15 cellular contexts compared by ENCODE assay signal in genomic region chr10:48838830-48839229, GRCh38.
"Had no signal": no experiment of that assay in that cellular context is flagged by ENCODE, and none has a peak within 500 bp of the region (broad histone marks: within the 10 kb centered on the region; RNA-seq: fewer than 3 reads in every experiment).

No MANE protein-coding gene starts in this region.

- H3K27ac Mint-ChIP-seq: activated CD4-positive, alpha-beta T cell treated with anti-CD3 and anti-CD28 coated beads, Interleukin-2, amount 10 ng/mL, durations not matched to agents 24 days and 14 days; activated naive CD8-positive, alpha-beta T cell; natural killer cell treated with Interleukin-12 subunit alpha and Interleukin-12 subunit beta and Interleukin-15 and Interleukin-18, amount 100 ng/mL, for 72 hours; T-helper 2 cell treated with Interferon-gamma antibody and Interleukin-4, amounts not matched to agents 5 μg/mL and 100 μg/mL, for 36 hours had no signal

- H3K36me3 Mint-ChIP-seq: activated naive CD8-positive, alpha-beta T cell; natural killer cell treated with Interleukin-12 subunit alpha and Interleukin-12 subunit beta and Interleukin-15 and Interleukin-18, amount 100 ng/mL, for 72 hours had no signal

- ATAC-seq: left lobe of liver; mucosa of descending colon; natural killer cell treated with Interleukin-12 subunit alpha and Interleukin-12 subunit beta and Interleukin-15 and Interleukin-18, amount 100 ng/mL, for 72 hours had no signal

- H3K9me3 Mint-ChIP-seq: activated CD4-positive, alpha-beta T cell treated with anti-CD3 and anti-CD28 coated beads, Interleukin-2, amount 10 ng/mL, durations not matched to agents 24 days and 14 days; natural killer cell treated with Interleukin-12 subunit alpha and Interleukin-12 subunit beta and Interleukin-15 and Interleukin-18, amount 100 ng/mL, for 72 hours; T-helper 2 cell treated with Interferon-gamma antibody and Interleukin-4, amounts not matched to agents 5 μg/mL and 100 μg/mL, for 36 hours had no signal

- H3K4me1 Mint-ChIP-seq: activated CD4-positive, alpha-beta T cell treated with anti-CD3 and anti-CD28 coated beads, Interleukin-2, amount 10 ng/mL, durations not matched to agents 24 days and 14 days had no signal

- H3K4me3 Mint-ChIP-seq: activated CD4-positive, alpha-beta T cell treated with anti-CD3 and anti-CD28 coated beads, Interleukin-2, amount 10 ng/mL, durations not matched to agents 24 days and 14 days; activated naive CD8-positive, alpha-beta T cell; natural killer cell treated with Interleukin-12 subunit alpha and Interleukin-12 subunit beta and Interleukin-15 and Interleukin-18, amount 100 ng/mL, for 72 hours; T-helper 2 cell treated with Interferon-gamma antibody and Interleukin-4, amounts not matched to agents 5 μg/mL and 100 μg/mL, for 36 hours had no signal

- DNase-seq: activated CD4-positive, alpha-beta T cell treated with anti-CD3 and anti-CD28 coated beads, Interleukin-2, amount 10 ng/mL, durations not matched to agents 24 days and 14 days; activated CD4-positive, CD25-positive, alpha-beta regulatory T cell; activated gamma-delta T cell treated with Interleukin-2 at 50 U/mL for 16 hours; amniotic stem cell; erythroblast; islet precursor cell; mucosa of descending colon; stimulated activated CD4-positive, alpha-beta T cell treated with anti-CD3 and anti-CD28 coated beads, Interleukin-2, amount 100 ng/mL, for 48 hours; stimulated activated naive CD4-positive, alpha-beta T cell; tibial artery; uterus had no signal
